ENCODE assay signal across 8 cellular contexts in the genomic region with DNA sequence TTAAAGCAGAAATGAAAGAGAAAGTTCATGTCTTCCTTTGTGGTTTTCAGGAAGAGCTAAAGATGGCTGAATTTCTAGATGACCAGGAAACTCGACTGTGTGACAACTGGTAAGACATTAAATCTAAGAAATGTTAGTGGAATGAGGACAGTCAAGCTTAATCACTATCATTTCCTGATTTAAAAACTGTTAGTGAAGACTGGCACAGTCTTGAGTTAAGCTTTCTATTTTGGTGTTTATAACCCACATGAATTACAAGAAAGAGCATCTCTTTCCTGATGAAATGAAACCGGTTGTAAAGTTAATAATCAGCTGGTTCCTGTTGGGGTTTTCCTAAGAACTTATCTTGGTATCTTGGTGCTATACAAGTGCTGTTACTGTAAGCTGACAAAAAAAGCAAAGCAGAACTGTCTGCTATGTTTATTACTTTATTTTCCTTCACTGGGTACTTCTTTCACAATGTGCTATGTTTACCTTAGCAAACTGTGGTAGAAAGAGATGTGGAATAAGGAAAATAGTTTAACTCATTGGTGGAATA. TPM values are rescaled to one million over a fixed set of nuclear protein-coding genes. Genes with fewer than 3 reads are reported as not detected.
DNase-seq lines count a peak whose midpoint lies in the region; ATAC-seq, FAIRE-seq and TF ChIP-seq lines count a peak whose summit lies in the region.

No MANE protein-coding gene starts in this region.

- H3K9me3 ChIP-seq in mesodermal cell (ENCODE audit: control insufficient read depth, low read length) (no peaks in the 10 kb centered on the region), aorta (ENCODE audit: control insufficient read depth, low read length) (no peaks in the 10 kb centered on the region)

- H3K36me3 Mint-ChIP-seq in activated naive CD4-positive, alpha-beta T cell treated with anti-CD3 and anti-CD28 coated beads for 36 hours (ENCODE audit: low read depth) = peaks cover 10% of the 10 kb centered on the region
- peaks cover 19% of the 10 kb centered on the region for H3K36me3 Mint-ChIP-seq in activated naive CD8-positive, alpha-beta T cell treated with anti-CD3 and anti-CD28 coated beads, Interleukin-2, amount 10 ng/mL, durations not matched to agents 7 days and 5 days

- CTCF ChIA-PET in activated naive CD4-positive, alpha-beta T cell treated with anti-CD3 and anti-CD28 coated beads for 36 hours (lab: Charles Lee) = interaction anchor here (0.6 to 1.9 kb wide), 5 partner anchors 18 to 255 kb away, joined by 3 to 6 read pairs (median 5); no protein-coding TSS in a partner anchor

- H3K4me1 ChIP-seq in mesodermal cell (ENCODE audit: control insufficient read depth, insufficient read depth, low read length, poor library complexity, severe bottlenecking) (peaks cover 11% of the 10 kb centered on the region), aorta (ENCODE audit: control insufficient read depth in 1 of 2, insufficient read depth in 2 of 2, low read length in 2 of 2) (peaks cover 0 to 2% of the 10 kb centered on the region in 2 donors)

- POLR2A ChIA-PET in activated naive CD8-positive, alpha-beta T cell treated with anti-CD3 and anti-CD28 coated beads, Interleukin-2, amount 10 ng/mL, durations not matched to agents 7 days and 5 days (lab: Charles Lee) = interaction anchor here (0.6 to 8.8 kb wide), 5 partner anchors 22 to 117 kb away, joined by 3 to 146 read pairs (median 5); partner anchors contain the start of genes ERP29, NAA25 and TMEM116

- DNase-seq in activated naive CD4-positive, alpha-beta T cell treated with anti-CD3 and anti-CD28 coated beads for 36 hours = no peak
- DNase-seq in activated naive CD4-positive, alpha-beta T cell treated with Interleukin-2 at 50 U/mL for 16 hours = no peak
- DNase-seq in HL-60 (ENCODE audit: low read depth in 1 of 2, low spot score in 1 of 2) (no peak), aorta (no peak), D721Med (ENCODE audit: insufficient read length, low spot score) (no peak)
- no peak for DNase-seq in activated naive CD8-positive, alpha-beta T cell treated with anti-CD3 and anti-CD28 coated beads, Interleukin-2, amount 10 ng/mL, durations not matched to agents 7 days and 5 days
- DNase-seq in activated CD4-positive, alpha-beta T cell treated with anti-CD3 and anti-CD28 coated beads for 1 hour = no peak

- no peak for FAIRE-seq in D721Med (lab: Jason Lieb, UNC)

- H3K4me3 ChIP-seq in HL-60 (replicated peaks; ENCODE audit: insufficient read depth, low read length) (peak overlapping the region; percentile 8; the same call in 1 of the 2 replicates), mesodermal cell (ENCODE audit: extremely low read depth, insufficient read depth, low read length, poor library complexity, severe bottlenecking) (no peak overlapping the region), aorta (ENCODE audit: low read length in 2 of 2) (peak overlapping the region in 1 of 2 donors; percentile 10)

- intact Hi-C loops in activated naive CD4-positive, alpha-beta T cell treated with anti-CD3 and anti-CD28 coated beads for 36 hours (cut with micrococcal nuclease) = loop anchor here (1.0 to 5.0 kb wide), 9 partner anchors 18 to 278 kb away; partner anchors contain the start of genes ERP29, NAA25, RPL6 and TMEM116
- intact Hi-C loops in aorta (cut with DNase I) = no loop called here

- H3K27ac Mint-ChIP-seq in activated naive CD4-positive, alpha-beta T cell treated with anti-CD3 and anti-CD28 coated beads for 36 hours = peak overlapping the region; percentile 88
- peak overlapping the region; percentile 87 for H3K27ac Mint-ChIP-seq in activated naive CD8-positive, alpha-beta T cell treated with anti-CD3 and anti-CD28 coated beads, Interleukin-2, amount 10 ng/mL, durations not matched to agents 7 days and 5 days

- H3K4me3 Mint-ChIP-seq in activated naive CD4-positive, alpha-beta T cell treated with anti-CD3 and anti-CD28 coated beads for 36 hours = peak overlapping the region; percentile 42
- H3K4me3 Mint-ChIP-seq in activated naive CD8-positive, alpha-beta T cell treated with anti-CD3 and anti-CD28 coated beads, Interleukin-2, amount 10 ng/mL, durations not matched to agents 7 days and 5 days = peak overlapping the region; percentile 80

- ATAC-seq in activated naive CD8-positive, alpha-beta T cell treated with anti-CD3 and anti-CD28 coated beads, Interleukin-2, amount 10 ng/mL, durations not matched to agents 7 days and 5 days (ENCODE audit: low read depth) = peak; percentile 58
- no peak for ATAC-seq in aorta (ENCODE audit: low FRiP score)

- no peaks in the 10 kb centered on the region for H3K9me3 Mint-ChIP-seq in activated naive CD4-positive, alpha-beta T cell treated with anti-CD3 and anti-CD28 coated beads for 36 hours
- H3K9me3 Mint-ChIP-seq in activated naive CD8-positive, alpha-beta T cell treated with anti-CD3 and anti-CD28 coated beads, Interleukin-2, amount 10 ng/mL, durations not matched to agents 7 days and 5 days = no peaks in the 10 kb centered on the region

- H3K4me1 Mint-ChIP-seq in activated naive CD4-positive, alpha-beta T cell treated with anti-CD3 and anti-CD28 coated beads for 36 hours (ENCODE audit: low read depth) = peaks cover 54% of the 10 kb centered on the region
- peaks cover 50% of the 10 kb centered on the region for H3K4me1 Mint-ChIP-seq in activated naive CD8-positive, alpha-beta T cell treated with anti-CD3 and anti-CD28 coated beads, Interleukin-2, amount 10 ng/mL, durations not matched to agents 7 days and 5 days

- WGBS in mesodermal cell (ENCODE audit: insufficient coverage in 2 of 2), 2 experiments = 83 to 100% methylated on average over 1 to 2 of the region's 2 CpGs
- WGBS in aorta, 2 donors = 32 to 39% methylated on average over 2 of the region's 2 CpGs

- H3K27me3 ChIP-seq in HL-60 (ENCODE audit: insufficient read depth, poor library complexity, severe bottlenecking) = no peaks in the 10 kb centered on the region
- no peaks in the 10 kb centered on the region for H3K27me3 ChIP-seq in aorta (ENCODE audit: control insufficient read depth in 1 of 2, insufficient read depth in 2 of 2, low read length in 1 of 2)

- TF ChIP-seq CTCF in HL-60 (IDR thresholded peaks at IDR 0.05; ENCODE audit: insufficient read depth, low read length) (no peak), D721Med (IDR thresholded peaks at IDR 0.05; ENCODE audit: insufficient read depth, missing control alignments) (no peak)

- H3K27ac ChIP-seq in HL-60 (replicated peaks) (peak overlapping the region; percentile 30), mesodermal cell (ENCODE audit: low read depth, low read length, severe bottlenecking) (peak overlapping the region; percentile 16), aorta (ENCODE audit: low read depth in 1 of 2, low read length in 2 of 2) (no peak overlapping the region)

- H3K36me3 ChIP-seq in mesodermal cell (ENCODE audit: control insufficient read depth, insufficient read depth, low read length) = peaks cover 14% of the 10 kb centered on the region
- peaks cover 0 to 3% of the 10 kb centered on the region in 2 donors for H3K36me3 ChIP-seq in aorta (ENCODE audit: control insufficient read depth in 1 of 2, insufficient read depth in 2 of 2, low read length in 1 of 2)

- no peaks in the 10 kb centered on the region for H3K27me3 Mint-ChIP-seq in activated naive CD4-positive, alpha-beta T cell treated with anti-CD3 and anti-CD28 coated beads for 36 hours (ENCODE audit: low read depth)
- H3K27me3 Mint-ChIP-seq in activated naive CD8-positive, alpha-beta T cell treated with anti-CD3 and anti-CD28 coated beads, Interleukin-2, amount 10 ng/mL, durations not matched to agents 7 days and 5 days = no peaks in the 10 kb centered on the region

RNA-seq across cellular contexts. Expression of gene TRAFD1, which starts 5.2 kb away (rescaled TPM):
- total RNA-seq in activated naive CD4-positive, alpha-beta T cell treated with anti-CD3 and anti-CD28 coated beads for 36 hours = 10 to 100 TPM; 49.6 to 55.7 TPM
- total RNA-seq in activated naive CD8-positive, alpha-beta T cell treated with anti-CD3 and anti-CD28 coated beads, Interleukin-2, amount 10 ng/mL, durations not matched to agents 7 days and 5 days = 10 to 100 TPM; 69.7 to 70.3 TPM
- 31.9 TPM for polyA plus RNA-seq in mesodermal cell (2013, experiment 1 of 2)
- polyA plus RNA-seq in mesodermal cell (2013, experiment 2 of 2) = 27.9 TPM
- total RNA-seq in aorta = 10 to 100 TPM; 21.2 to 35.5 TPM
- polyA plus RNA-seq in aorta = 10 to 100 TPM in 1 of 2 donors, 1 to 10 TPM in 1; 8.9 to 26.0 TPM

RNA-seq across cellular contexts. Expression of gene NAA25, which starts 21.9 kb away (rescaled TPM):
- total RNA-seq in activated naive CD4-positive, alpha-beta T cell treated with anti-CD3 and anti-CD28 coated beads for 36 hours = 10 to 100 TPM; 52.4 to 55.7 TPM
- 10 to 100 TPM; 26.0 to 28.5 TPM for total RNA-seq in activated naive CD8-positive, alpha-beta T cell treated with anti-CD3 and anti-CD28 coated beads, Interleukin-2, amount 10 ng/mL, durations not matched to agents 7 days and 5 days
- polyA plus RNA-seq in mesodermal cell (2013, experiment 1 of 2) = 18.3 TPM
- 17.5 TPM for polyA plus RNA-seq in mesodermal cell (2013, experiment 2 of 2)
- total RNA-seq in aorta = 10 to 100 TPM; 23.4 to 27.5 TPM
- polyA plus RNA-seq in aorta = 1 to 10 TPM; 2.1 to 5.1 TPM

Comparison
In these comparisons a context has a peak if more than half of its experiments do, and no peak if none do; other contexts are left out.
1. H3K27ac ChIP-seq: peak in HL-60 (single experiment) and mesodermal cell (single experiment); none in aorta (0 of 2).